Comparison of ENCODE assay signal across 8 cellular contexts in the genomic region with DNA sequence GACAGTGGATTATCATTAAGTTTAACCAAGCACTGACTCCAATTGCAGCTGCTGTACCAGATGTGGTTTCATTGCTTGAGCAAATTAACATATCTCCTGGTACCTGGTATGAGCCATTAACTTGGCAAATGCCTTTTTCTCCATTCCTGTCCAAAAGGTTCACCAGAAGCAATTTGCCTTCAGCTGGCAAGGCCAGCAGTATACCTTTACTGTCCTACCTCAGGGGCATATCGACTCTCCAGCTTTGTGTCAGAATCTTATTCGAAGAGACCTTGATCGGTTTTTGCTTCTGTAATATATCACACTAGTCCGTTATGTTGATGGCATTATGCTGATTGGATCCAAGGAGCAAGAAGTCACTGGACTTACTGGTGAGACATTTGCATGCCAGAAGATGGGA.
"Had no signal": no experiment of that assay in that cellular context is flagged by ENCODE, and none has a peak within 500 bp of the region (broad histone marks: within the 10 kb centered on the region; RNA-seq: fewer than 3 reads in every experiment).

No MANE protein-coding gene starts in this region.

- H3K36me3 ChIP-seq: HAP-1 had no signal

- DNase-seq: GM23248, GOT3, H7, H9, HCEC 1CT, HFFc6 had no signal

- H3K4me1 Mint-ChIP-seq: GM23338, H9 had no signal

- H3K4me3 ChIP-seq: GM23248, GM23338, HAP-1 had no signal

- H3K9me3 ChIP-seq: HAP-1 had no signal

- H3K9me3 Mint-ChIP-seq: GM23338, H9, HFFc6 had no signal

- H3K27ac Mint-ChIP-seq: GM23338, HFFc6 had no signal

- H3K27ac ChIP-seq: GM23248 had no signal

- H3K4me1 ChIP-seq: HAP-1 had no signal

- H3K4me3 Mint-ChIP-seq: GM23338, H9, HFFc6 had no signal
